Comparison of ENCODE assay signal across 19 cellular contexts in genomic region chr4:80189956-80190671, GRCh38. TPM values are rescaled to one million over a fixed set of nuclear protein-coding genes. Genes with fewer than 3 reads are reported as not detected.
DNase-seq lines count a peak whose midpoint lies in the region; ATAC-seq, FAIRE-seq and TF ChIP-seq lines count a peak whose summit lies in the region.
"Had no signal": no experiment of that assay in that cellular context is flagged by ENCODE, and none has a peak within 500 bp of the region (broad histone marks: within the 10 kb centered on the region; RNA-seq: fewer than 3 reads in every experiment).

No MANE protein-coding gene starts in this region.

- ATAC-seq in thoracic aorta (ENCODE audit: insufficient number of reproducible peaks, low FRiP score, low read depth) (no peak), GM19328 (IDR thresholded peaks at IDR 0.05; ENCODE audit: unreplicated experiment) (no peak)
- no peak for ATAC-seq in stimulated activated naive B cell treated with anti-CD40 and anti-IgM and Interleukin-4, amounts not matched to agents 10 μg/mL and 1 μg/mL and 100 μg/mL, for 72 hours (replicated peaks)

- H3K4me1 Mint-ChIP-seq in progenitor cell of endocrine pancreas (ENCODE audit: low read depth) = peaks cover 5% of the 10 kb centered on the region
- H3K4me1 Mint-ChIP-seq in stimulated activated naive B cell treated with anti-CD40 and anti-IgM and Interleukin-4, amounts not matched to agents 10 μg/mL and 1 μg/mL and 100 μg/mL, for 72 hours = peaks cover 11 to 19% of the 10 kb centered on the region in 2 donors

- H3K9me3 Mint-ChIP-seq in progenitor cell of endocrine pancreas (ENCODE audit: low read depth) = no peaks in the 10 kb centered on the region
- no peaks in the 10 kb centered on the region for H3K9me3 Mint-ChIP-seq in stimulated activated naive B cell treated with anti-CD40 and anti-IgM and Interleukin-4, amounts not matched to agents 10 μg/mL and 1 μg/mL and 100 μg/mL, for 72 hours
- H3K9me3 Mint-ChIP-seq: activated T-helper 1 cell treated with anti-CD3 and anti-CD28 coated beads, Interleukin-12 subunit alpha, Interleukin-12 subunit beta, Interleukin-2, Interleukin-4 antibody, amounts not matched to agents 30 ng/mL and 10 ng/mL and 1 ng/mL, durations not matched to agents 14 hours and 24 hours and 36 hours; dendritic cell treated with granulocyte-macrophage colony-stimulating factor and Interleukin-4, amounts not matched to agents 40 ng/mL and 50 ng/mL, for 4 days had no signal

- FAIRE-seq in keratinocyte (lab: Jason Lieb, UNC) = no peak
- FAIRE-seq: A204.1, islet of Langerhans had no signal

- H3K27me3 ChIP-seq in mammary epithelial cell (ENCODE audit: insufficient read depth, low read length) (no peaks in the 10 kb centered on the region), breast epithelium (peaks cover 0 to 87% of the 10 kb centered on the region in 2 donors), dorsolateral prefrontal cortex (peaks cover 0 to 97% (median 44%) of the 10 kb centered on the region in 45 donors), keratinocyte (ENCODE audit: control insufficient read depth, extremely low read depth, insufficient read depth, low read length) (peaks cover 7% of the 10 kb centered on the region), thoracic aorta (replicated peaks; ENCODE audit: insufficient read depth) (no peaks in the 10 kb centered on the region)

- H3K9ac ChIP-seq in mammary epithelial cell (ENCODE audit: insufficient read depth, low read length) (no peak overlapping the region), keratinocyte (ENCODE audit: control insufficient read depth, extremely low read depth, insufficient read depth, low read length) (no peak overlapping the region)

- WGBS in mammary epithelial cell (ENCODE audit: low coverage, missing lambda C conversion rate) = 18% methylated on average over 27 of the region's 36 CpGs

- no peaks in the 10 kb centered on the region for H3K36me3 Mint-ChIP-seq in progenitor cell of endocrine pancreas (ENCODE audit: insufficient read depth)
- peaks cover 21 to 25% of the 10 kb centered on the region in 2 donors for H3K36me3 Mint-ChIP-seq in stimulated activated naive B cell treated with anti-CD40 and anti-IgM and Interleukin-4, amounts not matched to agents 10 μg/mL and 1 μg/mL and 100 μg/mL, for 72 hours

- H3K27me3 Mint-ChIP-seq in progenitor cell of endocrine pancreas = peaks cover 100% of the 10 kb centered on the region
- no peaks in the 10 kb centered on the region for H3K27me3 Mint-ChIP-seq in stimulated activated naive B cell treated with anti-CD40 and anti-IgM and Interleukin-4, amounts not matched to agents 10 μg/mL and 1 μg/mL and 100 μg/mL, for 72 hours

- in situ Hi-C loops in mammary epithelial cell (cut with MboI; ENCODE audit: low sequenced_read_pairs in 2 of 2) = loop anchor here in 1 of 2 donors (5.0 to 25.0 kb wide), 2 partner anchors 118 to 278 kb away; partner anchors contain the start of gene ANTXR2

- peak overlapping the region; percentile 71 for H3K4me2 ChIP-seq in mammary epithelial cell (ENCODE audit: insufficient read depth, low read depth, low read length)
- H3K4me2 ChIP-seq in keratinocyte (ENCODE audit: control insufficient read depth, extremely low read depth, insufficient read depth, low read depth, low read length) = peak overlapping the region; percentile 12

- no peaks in the 10 kb centered on the region for H3K9me1 ChIP-seq in keratinocyte (ENCODE audit: control insufficient read depth, extremely low read depth, insufficient read depth, low read length)

- dilution Hi-C loops in mammary epithelial cell (cut with HindIII; ENCODE audit: low sequenced_read_pairs) = no loop called here
- dilution Hi-C loops in keratinocyte (cut with MboI; ENCODE audit: extremely low pct_ligation_motif_present, low sequenced_read_pairs) = no loop called here

- CTCF ChIA-PET in mammary epithelial cell (lab: Charles Lee; ENCODE audit: low non-redundant PET) = no interaction called here

- H3K79me2 ChIP-seq in mammary epithelial cell (ENCODE audit: insufficient read depth, low read length) (peaks cover 37% of the 10 kb centered on the region), keratinocyte (ENCODE audit: control insufficient read depth, insufficient read depth, low read length) (peaks cover 6% of the 10 kb centered on the region)

- H4K20me1 ChIP-seq in mammary epithelial cell (ENCODE audit: insufficient read depth, low read length) (no peaks in the 10 kb centered on the region), keratinocyte (ENCODE audit: control insufficient read depth, extremely low read depth, insufficient read depth, low read length) (no peaks in the 10 kb centered on the region)

- no peak for DNase-seq in mammary epithelial cell
- DNase-seq in breast epithelium (ENCODE audit: low spot score in 2 of 2) = no peak
- peak in 1 of 10 donors; percentile 41 for DNase-seq in dorsolateral prefrontal cortex
- DNase-seq in keratinocyte (ENCODE audit: low read depth, low spot score) = no peak
- DNase-seq in thoracic aorta (ENCODE audit: low spot score) = no peak
- no peak for DNase-seq in progenitor cell of endocrine pancreas (ENCODE audit: low spot score, unreplicated experiment)
- no peak for DNase-seq in stimulated activated naive B cell treated with anti-CD40 and anti-IgM and Interleukin-4, amounts not matched to agents 10 μg/mL and 1 μg/mL and 100 μg/mL, for 72 hours
- DNase-seq: activated CD4-positive, alpha-beta T cell treated with anti-CD3 and anti-CD28 coated beads, Interleukin-2, amount 50 U/mL, for 48 hours; adrenal gland; NCI-H1105; NCI-H2171; SHP77; stimulated activated CD4-positive, alpha-beta T cell treated with anti-CD3 and anti-CD28 coated beads, Interleukin-4, amount 100 ng/mL, for 1 hour; T1000 had no signal

- H3K36me3 ChIP-seq in mammary epithelial cell (ENCODE audit: insufficient read depth, low read length) (no peaks in the 10 kb centered on the region), breast epithelium (no peaks in the 10 kb centered on the region), keratinocyte (ENCODE audit: control insufficient read depth in 2 of 2, extremely low read depth in 1 of 2, insufficient read depth in 2 of 2, low read length in 2 of 2) (peaks cover 0 to 4% of the 10 kb centered on the region in 2 experiments), thoracic aorta (no peaks in the 10 kb centered on the region)
- H3K36me3 ChIP-seq: adrenal gland had no signal

- H3K27ac ChIP-seq in mammary epithelial cell (ENCODE audit: insufficient read depth, low read depth, low read length) = peak overlapping the region; percentile 15
- H3K27ac ChIP-seq in breast epithelium = no peak overlapping the region
- H3K27ac ChIP-seq in dorsolateral prefrontal cortex = peak overlapping the region in 19 of 59 donors; percentile 1 to 91 (median 34)
- H3K27ac ChIP-seq in keratinocyte (ENCODE audit: control insufficient read depth, insufficient read depth, low read length) = no peak overlapping the region
- H3K27ac ChIP-seq in thoracic aorta = no peak overlapping the region
- H3K27ac ChIP-seq: adrenal gland had no signal

- H3K4me1 ChIP-seq in mammary epithelial cell (ENCODE audit: insufficient read depth, low read length) (peaks cover 44% of the 10 kb centered on the region), breast epithelium (no peaks in the 10 kb centered on the region), keratinocyte (ENCODE audit: control insufficient read depth, extremely low read depth, insufficient read depth, low read length) (peaks cover 9% of the 10 kb centered on the region), thoracic aorta (ENCODE audit: control insufficient read depth in 1 of 2, low read depth in 2 of 2) (peaks cover 13 to 33% of the 10 kb centered on the region in 2 donors)

- peak overlapping the region; percentile 85 for H2AFZ ChIP-seq in mammary epithelial cell (ENCODE audit: low read depth, low read length)
- H2AFZ ChIP-seq in keratinocyte (ENCODE audit: control insufficient read depth, low read length) = no peak overlapping the region

- no peak overlapping the region for H3K4me3 Mint-ChIP-seq in progenitor cell of endocrine pancreas (ENCODE audit: low read depth)
- no peak overlapping the region for H3K4me3 Mint-ChIP-seq in stimulated activated naive B cell treated with anti-CD40 and anti-IgM and Interleukin-4, amounts not matched to agents 10 μg/mL and 1 μg/mL and 100 μg/mL, for 72 hours
- H3K4me3 Mint-ChIP-seq: activated T-helper 1 cell treated with anti-CD3 and anti-CD28 coated beads, Interleukin-12 subunit alpha, Interleukin-12 subunit beta, Interleukin-2, Interleukin-4 antibody, amounts not matched to agents 30 ng/mL and 10 ng/mL and 1 ng/mL, durations not matched to agents 14 hours and 24 hours and 36 hours; dendritic cell treated with granulocyte-macrophage colony-stimulating factor and Interleukin-4, amounts not matched to agents 40 ng/mL and 50 ng/mL, for 4 days had no signal

- no peaks in the 10 kb centered on the region for H3K9me3 ChIP-seq in mammary epithelial cell (replicated peaks; ENCODE audit: insufficient read depth, low read length)
- no peaks in the 10 kb centered on the region for H3K9me3 ChIP-seq in breast epithelium
- no peaks in the 10 kb centered on the region for H3K9me3 ChIP-seq in keratinocyte (ENCODE audit: control insufficient read depth, low read depth, low read length)
- no peaks in the 10 kb centered on the region for H3K9me3 ChIP-seq in thoracic aorta
- H3K9me3 ChIP-seq: adrenal gland had no signal

- no peak overlapping the region for H3K27ac Mint-ChIP-seq in progenitor cell of endocrine pancreas
- H3K27ac Mint-ChIP-seq in stimulated activated naive B cell treated with anti-CD40 and anti-IgM and Interleukin-4, amounts not matched to agents 10 μg/mL and 1 μg/mL and 100 μg/mL, for 72 hours = no peak overlapping the region
- H3K27ac Mint-ChIP-seq: activated T-helper 1 cell treated with anti-CD3 and anti-CD28 coated beads, Interleukin-12 subunit alpha, Interleukin-12 subunit beta, Interleukin-2, Interleukin-4 antibody, amounts not matched to agents 30 ng/mL and 10 ng/mL and 1 ng/mL, durations not matched to agents 14 hours and 24 hours and 36 hours; dendritic cell treated with granulocyte-macrophage colony-stimulating factor and Interleukin-4, amounts not matched to agents 40 ng/mL and 50 ng/mL, for 4 days had no signal

- no TSS peak for BruUV-seq in mammary epithelial cell (replicated peaks; lab: Mats Ljungman, UMichigan)

- H3K4me3 ChIP-seq in mammary epithelial cell (replicated peaks in 1 of 3; ENCODE audit: insufficient read depth in 1 of 3, low read depth in 2 of 3, low read length in 3 of 3) (peak overlapping the region in 2 of 3 experiments; percentile 15 to 24), breast epithelium (peak overlapping the region in 1 of 3 donors; percentile 37), dorsolateral prefrontal cortex (peak overlapping the region in 52 of 59 donors; percentile 0 to 59 (median 32)), keratinocyte (ENCODE audit: control insufficient read depth in 2 of 3, extremely low read depth in 1 of 3, insufficient read depth in 2 of 3, low read depth in 1 of 3, low read length in 3 of 3) (no peak overlapping the region), thoracic aorta (peak overlapping the region; percentile 45)
- H3K4me3 ChIP-seq: adrenal gland had no signal

- intact Hi-C loops in mammary epithelial cell (cut with micrococcal nuclease) = no loop called here
- intact Hi-C loops in breast epithelium (cut with DNase I; ENCODE audit: low total_unique reads) = loop anchor here (1.0 to 5.0 kb wide), 2 partner anchors 16 to 202 kb away; no protein-coding TSS in a partner anchor
- intact Hi-C loops in dorsolateral prefrontal cortex (cut with DNase I) = no loop called here

- TF ChIP-seq POLR2A in breast epithelium (IDR thresholded peaks at IDR 0.05) = no peak

- TF ChIP-seq CTCF in mammary epithelial cell (conservative IDR thresholded peaks at IDR 0.05 in 1 of 2, IDR thresholded peaks at IDR 0.05 in 1 of 2; ENCODE audit: extremely low read depth in 1 of 2, insufficient read depth in 1 of 2, low read depth in 1 of 2, low read length in 2 of 2) = no peak
- TF ChIP-seq CTCF in breast epithelium (IDR thresholded peaks at IDR 0.05) = no peak
- no peak for TF ChIP-seq CTCF in dorsolateral prefrontal cortex (IDR thresholded peaks at IDR 0.05 in 54 of 56, conservative IDR thresholded peaks at IDR 0.05 in 2 of 56; ENCODE audit: low read depth in 1 of 56, partially characterized antibody in 56 of 56)
- TF ChIP-seq CTCF in keratinocyte (optimal IDR thresholded peaks at IDR 0.05 in 1 of 3, IDR thresholded peaks at IDR 0.05 in 1 of 3, conservative IDR thresholded peaks at IDR 0.05 in 1 of 3; ENCODE audit: extremely low read depth in 1 of 3, insufficient read depth in 2 of 3, low read length in 3 of 3) = no peak
- no peak for TF ChIP-seq CTCF in thoracic aorta (IDR thresholded peaks at IDR 0.05)
- TF ChIP-seq CTCF in progenitor cell of endocrine pancreas (IDR thresholded peaks at IDR 0.05; ENCODE audit: unreplicated experiment) = no peak

RNA-seq across cellular contexts. Expression of gene PRDM8, which starts 7.2 kb away (rescaled TPM):
- total RNA-seq in mammary epithelial cell (1 to 10 TPM in 1 of 2 donors, under 1 TPM in 1; 0.33 to 8.0 TPM), breast epithelium (1 to 10 TPM; 1.2 to 7.0 (median 5.9) TPM), dorsolateral prefrontal cortex (10 to 100 TPM; 24.7 to 79.2 (median 50.1) TPM), thoracic aorta (1 to 10 TPM; 2.7 to 3.7 TPM), progenitor cell of endocrine pancreas (0.31 and 0.38 TPM in 2 replicates)
- polyA plus RNA-seq in mammary epithelial cell (3.8 TPM), keratinocyte (3.1 to 4.3 TPM (median 3.5 TPM) in 3 replicates)
- polyA minus RNA-seq in mammary epithelial cell (31.5 TPM), keratinocyte (0.49 to 3.8 TPM (median 1.6 TPM) in 3 replicates)
- not detected for polyA plus RNA-seq in keratinocyte (2011; ENCODE audit: low read depth)
- polyA plus RNA-seq in keratinocyte (2011; cell fraction: cytosol; rRNA removed) = 1.9 and 2.0 TPM in 2 replicates
- polyA plus RNA-seq in keratinocyte (2011; cell fraction: nucleus; rRNA removed) = 13.4 and 15.5 TPM in 2 replicates
- 0.37 and 5.1 TPM in 2 replicates for polyA plus RNA-seq in keratinocyte (2012; ENCODE audit: low replicate concordance)
- polyA minus RNA-seq in keratinocyte (2011; cell fraction: cytosol; rRNA and poly(A)+ RNA removed) = 2.7 TPM
- polyA minus RNA-seq in keratinocyte (2011; cell fraction: nucleus; rRNA and poly(A)+ RNA removed) = 2.2 and 3.8 TPM in 2 replicates

Comparison
In these comparisons a context has a peak if more than half of its experiments do, and no peak if none do; other contexts are left out.
1. H3K4me3 ChIP-seq: peak in mammary epithelial cell (2 of 3), dorsolateral prefrontal cortex (52 of 59) and thoracic aorta (single experiment); none in keratinocyte (0 of 3).